Comparison of ENCODE assay signal across 8 cellular contexts in genomic region chr2:223601932-223602676, GRCh38. TPM values are rescaled to one million over a fixed set of nuclear protein-coding genes. Genes with fewer than 3 reads are reported as not detected.
A peak's percentile ranks its signal among the peaks of the same experiment; 100 is the strongest.
DNase-seq lines count a peak whose midpoint lies in the region; ATAC-seq and FAIRE-seq lines count a peak whose summit lies in the region.

SCG2 (minus strand) TSS chr2:223602361; CDS start chr2:223599282, 3,079 bp downstream.

- H2AK5ac ChIP-seq in mesendoderm (ENCODE audit: low read length) = no peak within 1 kb of the TSS

- peak; percentile 95 for FAIRE-seq in endometrium (lab: Jason Lieb, UNC)

- H3K27ac ChIP-seq in mesendoderm (ENCODE audit: low read depth, low read length) = no peak within 1 kb of the TSS

- peak; percentile 89 for ATAC-seq in HG02610 (IDR thresholded peaks at IDR 0.05; ENCODE audit: unreplicated experiment)
- peak; percentile 84 for ATAC-seq in stimulated activated naive CD8-positive, alpha-beta T cell treated with anti-CD3 and anti-CD28 coated beads, Interleukin-15, amount 100 ng/mL, for 72 hours

- no peaks in the 10 kb centered on the region for H3K4me1 ChIP-seq in mesendoderm (ENCODE audit: control insufficient read depth, low read depth, low read length)

- no peak within 1 kb of the TSS for H3K9ac ChIP-seq in mesendoderm (ENCODE audit: low read length)

- WGBS in mesendoderm (ENCODE audit: extremely low coverage, insufficient coverage, low lambda C conversion rate) = no CpG with 5 or more reads among the region's 17 CpGs

- H3K27me3 ChIP-seq in mesendoderm (ENCODE audit: insufficient read depth, low read length, poor library complexity) = no peaks in the 10 kb centered on the region

- no peak within 1 kb of the TSS for H3K56ac ChIP-seq in mesendoderm (ENCODE audit: low read length)

- H2BK5ac ChIP-seq in mesendoderm (ENCODE audit: low read length) = no peak within 1 kb of the TSS

- H3K9me3 Mint-ChIP-seq in stimulated activated naive CD8-positive, alpha-beta T cell treated with anti-CD3 and anti-CD28 coated beads, Interleukin-15, amount 100 ng/mL, for 72 hours = no peaks in the 10 kb centered on the region

- H3K18ac ChIP-seq in mesendoderm (ENCODE audit: low read length) = no peak within 1 kb of the TSS

- no peak within 1 kb of the TSS for H4K5ac ChIP-seq in mesendoderm (ENCODE audit: low read length)

- H3K79me2 ChIP-seq in mesendoderm (ENCODE audit: control insufficient read depth, insufficient read depth, low read length) = no peaks in the 10 kb centered on the region

- H3K4ac ChIP-seq in mesendoderm (ENCODE audit: low read depth, low read length) = no peak within 1 kb of the TSS

- peaks cover 22% of the 10 kb centered on the region for H3K27me3 Mint-ChIP-seq in stimulated activated naive CD8-positive, alpha-beta T cell treated with anti-CD3 and anti-CD28 coated beads, Interleukin-15, amount 100 ng/mL, for 72 hours

- H3K4me3 Mint-ChIP-seq in stimulated activated naive CD8-positive, alpha-beta T cell treated with anti-CD3 and anti-CD28 coated beads, Interleukin-15, amount 100 ng/mL, for 72 hours = no peak within 1 kb of the TSS

- no peak within 1 kb of the TSS for H3K4me2 ChIP-seq in mesendoderm (ENCODE audit: low read length)

- no peaks in the 10 kb centered on the region for H3K79me1 ChIP-seq in mesendoderm (ENCODE audit: low read length)

- H3K23ac ChIP-seq in mesendoderm (ENCODE audit: low read length) = no peak within 1 kb of the TSS

- H2BK15ac ChIP-seq in mesendoderm (replicated peaks; ENCODE audit: low read depth) = no peak within 1 kb of the TSS

- H3K36me3 ChIP-seq in mesendoderm (ENCODE audit: control insufficient read depth, insufficient read depth, low read length) = no peaks in the 10 kb centered on the region

- H3K4me1 Mint-ChIP-seq in stimulated activated naive CD8-positive, alpha-beta T cell treated with anti-CD3 and anti-CD28 coated beads, Interleukin-15, amount 100 ng/mL, for 72 hours = no peaks in the 10 kb centered on the region

- H3K27ac Mint-ChIP-seq in stimulated activated naive CD8-positive, alpha-beta T cell treated with anti-CD3 and anti-CD28 coated beads, Interleukin-15, amount 100 ng/mL, for 72 hours = no peak within 1 kb of the TSS

- H2BK120ac ChIP-seq in mesendoderm (ENCODE audit: low read depth, low read length) = no peak within 1 kb of the TSS

- H4K8ac ChIP-seq in mesendoderm (ENCODE audit: low read depth, low read length) = no peak within 1 kb of the TSS

- no peak within 1 kb of the TSS for H3K4me3 ChIP-seq in mesendoderm (ENCODE audit: low read length)

- peak; percentile 19 for DNase-seq in SKM-1 treated with dmso at 0.1 percent for 144 hours (lab: John Stamatoyannopoulos, UW; ENCODE audit: unreplicated experiment)
- no peak for DNase-seq in SKM-1 (lab: John Stamatoyannopoulos, UW; ENCODE audit: unreplicated experiment)
- DNase-seq in NCI-H146 (lab: John Stamatoyannopoulos, UW) = peak; percentile 85
- DNase-seq in T1000 (lab: John Stamatoyannopoulos, UW) = peak; percentile 62
- peak; percentile 78 for DNase-seq in mesendoderm
- peak; percentile 17 to 36 for DNase-seq in stimulated activated naive CD8-positive, alpha-beta T cell treated with anti-CD3 and anti-CD28 coated beads, Interleukin-15, amount 100 ng/mL, for 72 hours

RNA-seq across cellular contexts. Expression of gene SCG2, which starts in this region (rescaled TPM):
- 2.3 TPM for polyA plus RNA-seq in mesendoderm (2013, experiment 1 of 2)
- polyA plus RNA-seq in mesendoderm (2013, experiment 2 of 2) = 2.3 TPM
